10 cellular contexts compared by ENCODE assay signal in genomic region chr19:3056454-3057016, GRCh38. TPM values are rescaled to one million over a fixed set of nuclear protein-coding genes. Genes with fewer than 3 reads are reported as not detected.
A peak's percentile ranks its signal among the peaks of the same experiment; 100 is the strongest.
DNase-seq lines count a peak whose midpoint lies in the region; ATAC-seq and TF ChIP-seq lines count a peak whose summit lies in the region.
"Had no signal": no experiment of that assay in that cellular context is flagged by ENCODE, and none has a peak within 500 bp of the region (broad histone marks: within the 10 kb centered on the region; RNA-seq: fewer than 3 reads in every experiment).

No MANE protein-coding gene starts in this region.

- no peaks in the 10 kb centered on the region for H3K27me3 Mint-ChIP-seq in CD4-positive, alpha-beta memory T cell

- H4K20me1 ChIP-seq in osteoblast (ENCODE audit: insufficient read depth, low read length) = peaks cover 54% of the 10 kb centered on the region

- no peak for DNase-seq in CD4-positive, alpha-beta memory T cell
- peak; percentile 86 to 87 for DNase-seq in NCI-H2081 (lab: John Stamatoyannopoulos, UW)
- DNase-seq in coronary artery (ENCODE audit: low spot score) = no peak
- DNase-seq in osteoblast (ENCODE audit: insufficient read length, low spot score, missing footprints) = peak; percentile 78
- DNase-seq in lower leg skin (ENCODE audit: low spot score in 2 of 2) = no peak
- DNase-seq in activated gamma-delta T cell (lab: John Stamatoyannopoulos, UW) = no peak
- DNase-seq in GOT3 (lab: John Stamatoyannopoulos, UW) = no peak
- DNase-seq: activated effector memory CD4-positive, alpha-beta T cell treated with Interleukin-2 at 50 U/mL for 16 hours had no signal

- no peak overlapping the region for H3K4me2 ChIP-seq in osteoblast (ENCODE audit: insufficient read depth, low read length)

- TF ChIP-seq POLR2A in lower leg skin (IDR thresholded peaks at IDR 0.05) = no peak

- no peaks in the 10 kb centered on the region for H3K27me3 ChIP-seq in CD4-positive, alpha-beta memory T cell (ENCODE audit: insufficient read depth, low read length)
- H3K27me3 ChIP-seq in osteoblast (ENCODE audit: insufficient read depth, low read length) = no peaks in the 10 kb centered on the region

- 53 to 58% methylated on average over 10 of the region's 10 CpGs for WGBS in lower leg skin, 2 donors

- TF ChIP-seq CTCF in coronary artery (IDR thresholded peaks at IDR 0.05) = no peak
- no peak for TF ChIP-seq CTCF in osteoblast (IDR thresholded peaks at IDR 0.05; ENCODE audit: extremely low read depth, low read depth, low read length)
- TF ChIP-seq CTCF in lower leg skin (IDR thresholded peaks at IDR 0.05) = no peak

- POLR2A ChIA-PET in CD4-positive, alpha-beta memory T cell (lab: Charles Lee; ENCODE audit: partially characterized antibody) = interaction anchor here (16.1 kb wide), 1 partner anchor 15 kb away, joined by 555 read pairs; no protein-coding TSS in a partner anchor

- peaks cover 60% of the 10 kb centered on the region for H3K4me1 ChIP-seq in CD4-positive, alpha-beta memory T cell (ENCODE audit: insufficient read depth, low read length)
- H3K4me1 ChIP-seq in osteoblast (ENCODE audit: insufficient read depth, low read length) = peaks cover 13% of the 10 kb centered on the region

- H3K27ac ChIP-seq in CD4-positive, alpha-beta memory T cell (ENCODE audit: low read depth, low read length) = peak overlapping the region; percentile 13
- H3K27ac ChIP-seq in coronary artery (peak overlapping the region; percentile 75 to 80), osteoblast (ENCODE audit: low read depth, low read length) (no peak overlapping the region)

- H3K36me3 Mint-ChIP-seq in CD4-positive, alpha-beta memory T cell = peaks cover 44 to 57% of the 10 kb centered on the region in 2 donors

- no peak overlapping the region for H3K4me3 ChIP-seq in CD4-positive, alpha-beta memory T cell (ENCODE audit: low read length in 2 of 2)
- H3K4me3 ChIP-seq in coronary artery (peak overlapping the region; percentile 42), osteoblast (ENCODE audit: insufficient read depth, low read length) (no peak overlapping the region), lower leg skin (ENCODE audit: low read depth, poor library complexity, severe bottlenecking) (no peak overlapping the region)

- peak overlapping the region in 2 of 8 donors; percentile 31 to 46 for H3K4me3 Mint-ChIP-seq in CD4-positive, alpha-beta memory T cell
- H3K4me3 Mint-ChIP-seq: T-helper 1 cell treated with Interleukin-12 subunit alpha and Interleukin-12 subunit beta and Interleukin-4 antibody, amounts not matched to agents 30 μg/mL and 1 μg/mL, for 36 hours had no signal

- peaks cover 21 to 54% (median 39%) of the 10 kb centered on the region in 4 donors for H3K4me1 Mint-ChIP-seq in CD4-positive, alpha-beta memory T cell

- peak overlapping the region in 6 of 7 donors; percentile 42 to 84 (median 60) for H3K27ac Mint-ChIP-seq in CD4-positive, alpha-beta memory T cell
- H3K27ac Mint-ChIP-seq: T-helper 1 cell treated with Interleukin-12 subunit alpha and Interleukin-12 subunit beta and Interleukin-4 antibody, amounts not matched to agents 30 μg/mL and 1 μg/mL, for 36 hours had no signal

- CTCF ChIA-PET in CD4-positive, alpha-beta memory T cell (lab: Charles Lee; ENCODE audit: partially characterized antibody) = no interaction called here

- H3K36me3 ChIP-seq in CD4-positive, alpha-beta memory T cell (ENCODE audit: insufficient read depth, low read length) = peaks cover 58% of the 10 kb centered on the region
- H3K36me3 ChIP-seq in osteoblast (ENCODE audit: insufficient read depth, low read length) = peaks cover 48% of the 10 kb centered on the region

- intact Hi-C loops in CD4-positive, alpha-beta memory T cell (cut with micrococcal nuclease) = no loop called here
- intact Hi-C loops in lower leg skin (cut with DNase I; ENCODE audit: low total_unique reads) = no loop called here

- no peak for ATAC-seq in HG03378 (IDR thresholded peaks at IDR 0.05; ENCODE audit: unreplicated experiment)

- H3K79me2 ChIP-seq in osteoblast (ENCODE audit: insufficient read depth, low read length) = peaks cover 30% of the 10 kb centered on the region

- no peak overlapping the region for H2AFZ ChIP-seq in osteoblast (ENCODE audit: low read length)

- H3K9me3 ChIP-seq in CD4-positive, alpha-beta memory T cell (ENCODE audit: control insufficient read depth in 1 of 2, low read length in 2 of 2) = no peaks in the 10 kb centered on the region
- no peaks in the 10 kb centered on the region for H3K9me3 ChIP-seq in osteoblast (ENCODE audit: low read depth, low read length)

- H3K9me3 Mint-ChIP-seq in CD4-positive, alpha-beta memory T cell = no peaks in the 10 kb centered on the region
- H3K9me3 Mint-ChIP-seq: T-helper 1 cell treated with Interleukin-12 subunit alpha and Interleukin-12 subunit beta and Interleukin-4 antibody, amounts not matched to agents 30 μg/mL and 1 μg/mL, for 36 hours had no signal

RNA-seq across cellular contexts. Expression of gene TLE5, which starts 5.8 kb away (rescaled TPM):
- total RNA-seq in CD4-positive, alpha-beta memory T cell = 100 to 1,000 TPM; 876 to 900 TPM
- polyA plus RNA-seq in CD4-positive, alpha-beta memory T cell = 100 to 1,000 TPM; 572 to 943 TPM
- total RNA-seq in osteoblast = 209 and 211 TPM in 2 replicates
- total RNA-seq in lower leg skin = 100 to 1,000 TPM; 329 to 533 (median 387) TPM

RNA-seq across cellular contexts. Expression of gene TLE2, which starts 27.5 kb away (rescaled TPM):
- 10 to 100 TPM; 20.9 to 23.1 TPM for total RNA-seq in CD4-positive, alpha-beta memory T cell
- 1 to 10 TPM; 5.5 to 7.0 TPM for polyA plus RNA-seq in CD4-positive, alpha-beta memory T cell
- total RNA-seq in osteoblast (2.4 and 5.1 TPM in 2 replicates), lower leg skin (10 to 100 TPM; 25.3 to 40.1 (median 33.5) TPM)

RNA-seq across cellular contexts. Expression of gene GNA11, which starts 37.6 kb away (rescaled TPM):
- total RNA-seq in CD4-positive, alpha-beta memory T cell = 1 to 10 TPM; 3.5 to 3.9 TPM
- under 1 TPM; 0.09 to 0.39 TPM for polyA plus RNA-seq in CD4-positive, alpha-beta memory T cell
- total RNA-seq in osteoblast (73.7 and 74.2 TPM in 2 replicates), lower leg skin (10 to 100 TPM; 42.5 to 63.8 (median 56.5) TPM)

Comparison
In these comparisons a context has a peak if more than half of its experiments do, and no peak if none do; other contexts are left out.
1. DNase-seq: peak in NCI-H2081 (2 of 2) and osteoblast (single experiment); none in CD4-positive, alpha-beta memory T cell (0 of 5), coronary artery (single experiment), lower leg skin (0 of 2), activated gamma-delta T cell (single experiment) and GOT3 (single experiment).
2. RNA of gene GNA11, which starts 37.6 kb away (total RNA-seq): 73.7 to 74.2 TPM in osteoblast and 42.5 to 63.8 TPM in lower leg skin; 3.5 to 3.9 TPM in CD4-positive, alpha-beta memory T cell; every median in the first group is over 4 times any median in the second.